In genomic region chr18:69981948-69982347, GRCh38 we compare ENCODE assay signal across 15 cellular contexts. TPM values are rescaled to one million over a fixed set of nuclear protein-coding genes. Genes with fewer than 3 reads are reported as not detected.
DNase-seq lines count a peak whose midpoint lies in the region; ATAC-seq and TF ChIP-seq lines count a peak whose summit lies in the region.
"Had no signal": no experiment of that assay in that cellular context is flagged by ENCODE, and none has a peak within 500 bp of the region (broad histone marks: within the 10 kb centered on the region; RNA-seq: fewer than 3 reads in every experiment).

No MANE protein-coding gene starts in this region.

- ATAC-seq in activated CD8-positive, alpha-beta memory T cell treated with anti-CD3 and anti-CD28 coated beads, Interleukin-2, amount 10 ng/mL, durations not matched to agents 7 days and 5 days = peak; percentile 68
- ATAC-seq in GM21723 (IDR thresholded peaks at IDR 0.05; ENCODE audit: unreplicated experiment) (peak; percentile 53), HG03196 (IDR thresholded peaks at IDR 0.05; ENCODE audit: unreplicated experiment) (peak; percentile 55)
- peak in 1 of 2 donors; percentile 53 for ATAC-seq in naive thymus-derived CD8-positive, alpha-beta T cell
- ATAC-seq: esophagus mucosa had no signal

- H3K27ac ChIP-seq in tibial nerve = no peak overlapping the region
- no peak overlapping the region for H3K27ac ChIP-seq in prostate gland
- H3K27ac ChIP-seq: breast epithelium, GM23248 had no signal

- no peak for TF ChIP-seq EP300 in tibial nerve (IDR thresholded peaks at IDR 0.05)

- H3K27me3 Mint-ChIP-seq in activated CD8-positive, alpha-beta memory T cell treated with anti-CD3 and anti-CD28 coated beads, Interleukin-2, amount 10 ng/mL, durations not matched to agents 7 days and 5 days = no peaks in the 10 kb centered on the region
- no peaks in the 10 kb centered on the region for H3K27me3 Mint-ChIP-seq in naive thymus-derived CD8-positive, alpha-beta T cell

- intact Hi-C loops in prostate gland (cut with DNase I) = no loop called here

- peaks cover 0 to 76% (median 0%) of the 10 kb centered on the region in 3 donors for H3K36me3 ChIP-seq in tibial nerve
- no peaks in the 10 kb centered on the region for H3K36me3 ChIP-seq in prostate gland
- H3K36me3 ChIP-seq: breast epithelium had no signal

- H3K9me3 Mint-ChIP-seq in activated CD8-positive, alpha-beta memory T cell treated with anti-CD3 and anti-CD28 coated beads, Interleukin-2, amount 10 ng/mL, durations not matched to agents 7 days and 5 days (ENCODE audit: low read depth) = peaks cover 1% of the 10 kb centered on the region
- peaks cover 2 to 12% (median 6%) of the 10 kb centered on the region in 9 donors for H3K9me3 Mint-ChIP-seq in naive thymus-derived CD8-positive, alpha-beta T cell

- H3K4me3 ChIP-seq in tibial nerve (no peak overlapping the region), prostate gland (no peak overlapping the region)
- H3K4me3 ChIP-seq: breast epithelium, GM23248 had no signal

- peaks cover 45% of the 10 kb centered on the region for H3K4me1 Mint-ChIP-seq in activated CD8-positive, alpha-beta memory T cell treated with anti-CD3 and anti-CD28 coated beads, Interleukin-2, amount 10 ng/mL, durations not matched to agents 7 days and 5 days
- peaks cover 17 to 35% (median 30%) of the 10 kb centered on the region in 4 donors for H3K4me1 Mint-ChIP-seq in naive thymus-derived CD8-positive, alpha-beta T cell
- H3K4me1 Mint-ChIP-seq: nephron progenitor cell had no signal

- peaks cover 41% of the 10 kb centered on the region for H3K36me3 Mint-ChIP-seq in activated CD8-positive, alpha-beta memory T cell treated with anti-CD3 and anti-CD28 coated beads, Interleukin-2, amount 10 ng/mL, durations not matched to agents 7 days and 5 days
- H3K36me3 Mint-ChIP-seq in naive thymus-derived CD8-positive, alpha-beta T cell = peaks cover 9 to 20% (median 10%) of the 10 kb centered on the region in 3 donors

- TF ChIP-seq POLR2A in tibial nerve (IDR thresholded peaks at IDR 0.05) (no peak), prostate gland (IDR thresholded peaks at IDR 0.05) (no peak)

- 87 to 93% methylated on average over 2 of the region's 2 CpGs for WGBS in tibial nerve, 2 donors
- 84% methylated on average over 2 of the region's 2 CpGs for WGBS in prostate gland

- CTCF ChIA-PET in activated CD8-positive, alpha-beta memory T cell treated with anti-CD3 and anti-CD28 coated beads, Interleukin-2, amount 10 ng/mL, durations not matched to agents 7 days and 5 days (lab: Charles Lee) = interaction anchor here (0.7 to 1.6 kb wide), 3 partner anchors 23 to 100 kb away, joined by 3 to 6 read pairs (median 5); no protein-coding TSS in a partner anchor

- no peak for TF ChIP-seq CTCF in tibial nerve (IDR thresholded peaks at IDR 0.05)
- no peak for TF ChIP-seq CTCF in prostate gland (IDR thresholded peaks at IDR 0.05)

- POLR2A ChIA-PET in naive thymus-derived CD8-positive, alpha-beta T cell (lab: Charles Lee) = interaction anchor here (0.6 kb wide), 1 partner anchor 17 kb away, joined by 3 read pairs; no protein-coding TSS in a partner anchor

- H3K27ac Mint-ChIP-seq in activated CD8-positive, alpha-beta memory T cell treated with anti-CD3 and anti-CD28 coated beads, Interleukin-2, amount 10 ng/mL, durations not matched to agents 7 days and 5 days = peak overlapping the region; percentile 86
- peak overlapping the region; percentile 37 to 86 (median 68) for H3K27ac Mint-ChIP-seq in naive thymus-derived CD8-positive, alpha-beta T cell

- peaks cover 0 to 14% (median 0%) of the 10 kb centered on the region in 4 donors for H3K9me3 ChIP-seq in tibial nerve
- H3K9me3 ChIP-seq in prostate gland = no peaks in the 10 kb centered on the region

- no peak for DNase-seq in activated CD8-positive, alpha-beta memory T cell treated with anti-CD3 and anti-CD28 coated beads, Interleukin-2, amount 10 ng/mL, durations not matched to agents 7 days and 5 days
- DNase-seq in activated CD8-positive, alpha-beta memory T cell treated with anti-CD3 and anti-CD28 coated beads, Interleukin-2, amount 50 U/mL, for 4 hours = no peak
- no peak for DNase-seq in naive thymus-derived CD8-positive, alpha-beta T cell
- DNase-seq in tibial nerve (ENCODE audit: low spot score in 2 of 2) = no peak
- no peak for DNase-seq in activated effector memory CD4-positive, alpha-beta T cell treated with Interleukin-2 at 50 U/mL for 16 hours
- DNase-seq in prostate gland (ENCODE audit: low spot score) = no peak
- DNase-seq: EL, GM23248, Karpas-422, NCI-H69, nephron progenitor cell had no signal

- no peaks in the 10 kb centered on the region for H3K4me1 ChIP-seq in tibial nerve
- H3K4me1 ChIP-seq in prostate gland (replicated peaks) = no peaks in the 10 kb centered on the region
- H3K4me1 ChIP-seq: breast epithelium had no signal

- peak overlapping the region; percentile 51 for H3K4me3 Mint-ChIP-seq in activated CD8-positive, alpha-beta memory T cell treated with anti-CD3 and anti-CD28 coated beads, Interleukin-2, amount 10 ng/mL, durations not matched to agents 7 days and 5 days
- peak overlapping the region in 6 of 10 donors; percentile 2 to 39 (median 20) for H3K4me3 Mint-ChIP-seq in naive thymus-derived CD8-positive, alpha-beta T cell
- H3K4me3 Mint-ChIP-seq: nephron progenitor cell had no signal

- H3K27me3 ChIP-seq in tibial nerve = no peaks in the 10 kb centered on the region
- no peaks in the 10 kb centered on the region for H3K27me3 ChIP-seq in prostate gland (replicated peaks; ENCODE audit: insufficient read depth)
- H3K27me3 ChIP-seq: breast epithelium had no signal

RNA-seq across cellular contexts. Expression of gene CD226, which starts 34.3 kb away (rescaled TPM):
- total RNA-seq in activated CD8-positive, alpha-beta memory T cell treated with anti-CD3 and anti-CD28 coated beads, Interleukin-2, amount 10 ng/mL, durations not matched to agents 7 days and 5 days = 10 to 100 TPM; 83.3 to 95.4 TPM
- 10 to 100 TPM; 24.6 to 26.1 TPM for total RNA-seq in naive thymus-derived CD8-positive, alpha-beta T cell
- polyA plus RNA-seq in naive thymus-derived CD8-positive, alpha-beta T cell = 10 to 100 TPM; 13.0 to 26.4 (median 15.6) TPM
- total RNA-seq in tibial nerve (1 to 10 TPM in 1 of 4 donors, under 1 TPM in 3; 0.39 to 1.1 (median 0.72) TPM), prostate gland (1 to 10 TPM in 1 of 2 donors, under 1 TPM in 1; 0.59 to 4.7 TPM)

Comparison
In these comparisons a context has a peak if more than half of its experiments do, and no peak if none do; other contexts are left out.
1. RNA of gene CD226, which starts 34.3 kb away (total RNA-seq): 83.3 to 95.4 TPM in activated CD8-positive, alpha-beta memory T cell treated with anti-CD3 and anti-CD28 coated beads, Interleukin-2, amount 10 ng/mL, durations not matched to agents 7 days and 5 days and 24.6 to 26.1 TPM in naive thymus-derived CD8-positive, alpha-beta T cell; 0.59 to 4.7 TPM in prostate gland and 0.39 to 1.1 TPM in tibial nerve; every median in the first group is over 4 times any median in the second.